In the genomic region with DNA sequence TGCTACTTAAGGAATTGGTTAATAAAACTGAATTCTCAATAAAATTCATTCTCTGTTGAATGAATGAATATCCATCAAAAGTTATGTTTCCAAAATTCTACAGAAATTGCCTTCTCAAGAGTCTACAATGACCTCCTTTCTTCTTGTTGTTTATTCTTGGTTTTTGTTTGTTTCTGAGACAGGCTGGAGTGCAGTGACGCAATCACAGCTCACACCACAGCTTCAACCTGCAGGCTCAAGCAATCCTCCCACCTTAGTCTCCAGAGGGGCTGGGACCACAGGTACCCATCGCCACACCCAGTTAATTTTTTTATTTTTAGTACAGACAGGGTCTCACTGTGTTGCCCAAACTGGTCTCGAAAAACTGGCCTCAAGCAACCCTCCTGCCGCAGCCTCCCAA, we compare ENCODE assay signal across 24 cellular contexts.
"Had no signal": no experiment of that assay in that cellular context is flagged by ENCODE, and none has a peak within 500 bp of the region (broad histone marks: within the 10 kb centered on the region; RNA-seq: fewer than 3 reads in every experiment).

No MANE protein-coding gene starts in this region.

- H3K27ac Mint-ChIP-seq: memory B cell; nephron; stimulated activated naive B cell treated with anti-CD40 and anti-IgM and Interleukin-4, amounts not matched to agents 10 μg/mL and 1 μg/mL and 100 μg/mL, for 72 hours; stimulated activated naive CD8-positive, alpha-beta T cell treated with anti-CD3 and anti-CD28 coated beads, Interleukin-15, Interleukin-2, amounts not matched to agents 100 ng/mL and 50 ng/mL, for 24 hours had no signal

- H3K27ac ChIP-seq: coronary artery, esophagus muscularis mucosa, psoas muscle, skin epidermis, spleen, thoracic aorta, upper lobe of left lung had no signal

- H3K27me3 ChIP-seq: esophagus muscularis mucosa, spleen, tibial nerve, upper lobe of left lung had no signal

- FAIRE-seq: endothelial cell of umbilical vein, frontal cortex, keratinocyte, urothelium cell line had no signal

- DNase-seq: dermis blood vessel endothelial cell; effector memory CD4-positive, alpha-beta T cell; head of caudate nucleus; naive thymus-derived CD4-positive, alpha-beta T cell; nucleus accumbens; psoas muscle; right cardiac atrium; spleen; stimulated activated CD4-positive, alpha-beta T cell treated with anti-CD3 and anti-CD28 coated beads, Interleukin-4, amount 100 ng/mL, for 4 hours; stimulated activated naive B cell treated with anti-CD40 and anti-IgM and Interleukin-4, amounts not matched to agents 10 μg/mL and 1 μg/mL and 100 μg/mL, for 72 hours; upper lobe of left lung had no signal

- H3K4me3 Mint-ChIP-seq: memory B cell; naive thymus-derived CD4-positive, alpha-beta T cell; nephron; stimulated activated naive B cell treated with anti-CD40 and anti-IgM and Interleukin-4, amounts not matched to agents 10 μg/mL and 1 μg/mL and 100 μg/mL, for 72 hours; stimulated activated naive CD8-positive, alpha-beta T cell treated with anti-CD3 and anti-CD28 coated beads, Interleukin-15, Interleukin-2, amounts not matched to agents 100 ng/mL and 50 ng/mL, for 24 hours had no signal

- H3K9me3 Mint-ChIP-seq: memory B cell; naive thymus-derived CD4-positive, alpha-beta T cell; nephron; stimulated activated naive B cell treated with anti-CD40 and anti-IgM and Interleukin-4, amounts not matched to agents 10 μg/mL and 1 μg/mL and 100 μg/mL, for 72 hours; stimulated activated naive CD8-positive, alpha-beta T cell treated with anti-CD3 and anti-CD28 coated beads, Interleukin-15, Interleukin-2, amounts not matched to agents 100 ng/mL and 50 ng/mL, for 24 hours had no signal

- H3K4me3 ChIP-seq: coronary artery, esophagus muscularis mucosa, lung, psoas muscle, skin epidermis, spleen, thoracic aorta, tibial nerve, upper lobe of left lung had no signal

- H3K27me3 Mint-ChIP-seq: memory B cell; naive thymus-derived CD4-positive, alpha-beta T cell; stimulated activated naive B cell treated with anti-CD40 and anti-IgM and Interleukin-4, amounts not matched to agents 10 μg/mL and 1 μg/mL and 100 μg/mL, for 72 hours; stimulated activated naive CD8-positive, alpha-beta T cell treated with anti-CD3 and anti-CD28 coated beads, Interleukin-15, Interleukin-2, amounts not matched to agents 100 ng/mL and 50 ng/mL, for 24 hours had no signal

- H3K4me1 Mint-ChIP-seq: memory B cell, nephron had no signal

- H3K9me3 ChIP-seq: esophagus muscularis mucosa, psoas muscle, spleen, thoracic aorta, tibial nerve, upper lobe of left lung had no signal

- H3K4me1 ChIP-seq: esophagus muscularis mucosa, psoas muscle, spleen, upper lobe of left lung had no signal
